Comparison of ENCODE assay signal across 1 cellular context in the genomic region with DNA sequence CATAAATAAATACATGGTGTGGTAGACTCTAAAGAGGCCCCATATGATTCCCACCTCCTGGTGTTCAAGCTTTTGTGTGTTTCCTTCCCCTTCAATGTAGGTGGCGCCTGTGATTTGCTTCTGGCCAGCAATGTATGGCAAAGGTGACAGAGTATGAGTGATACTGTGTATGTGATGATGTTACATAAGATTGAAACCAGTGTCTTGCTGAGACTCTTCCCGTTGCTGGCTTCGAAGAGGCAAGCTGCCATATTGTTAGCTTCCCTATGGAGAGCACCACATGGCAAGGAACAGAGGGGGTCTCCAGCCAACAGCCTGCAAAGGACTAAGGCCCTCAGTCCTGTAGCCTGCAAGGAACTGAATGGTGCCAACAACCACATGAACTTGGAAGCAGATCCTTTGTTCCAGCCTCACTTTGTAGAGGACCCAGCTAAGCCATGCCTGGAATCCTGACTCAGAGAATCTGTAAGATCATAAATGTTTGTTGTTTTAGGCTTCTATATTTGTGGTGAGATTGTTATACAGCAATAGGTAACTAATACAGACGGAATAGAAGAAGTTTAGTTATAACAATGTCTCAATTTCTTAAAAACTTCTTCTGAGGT.
A peak's percentile ranks its signal among the peaks of the same experiment; 100 is the strongest.
TF ChIP-seq lines count a peak whose summit lies in the region.

No MANE protein-coding gene starts in this region.

TF ChIP-seq in GM23338, 12 proteins besides CTCF, POLR2A, EP300 and RAD21 (continued from another document):
- TF ChIP-seq, protein P1, sequence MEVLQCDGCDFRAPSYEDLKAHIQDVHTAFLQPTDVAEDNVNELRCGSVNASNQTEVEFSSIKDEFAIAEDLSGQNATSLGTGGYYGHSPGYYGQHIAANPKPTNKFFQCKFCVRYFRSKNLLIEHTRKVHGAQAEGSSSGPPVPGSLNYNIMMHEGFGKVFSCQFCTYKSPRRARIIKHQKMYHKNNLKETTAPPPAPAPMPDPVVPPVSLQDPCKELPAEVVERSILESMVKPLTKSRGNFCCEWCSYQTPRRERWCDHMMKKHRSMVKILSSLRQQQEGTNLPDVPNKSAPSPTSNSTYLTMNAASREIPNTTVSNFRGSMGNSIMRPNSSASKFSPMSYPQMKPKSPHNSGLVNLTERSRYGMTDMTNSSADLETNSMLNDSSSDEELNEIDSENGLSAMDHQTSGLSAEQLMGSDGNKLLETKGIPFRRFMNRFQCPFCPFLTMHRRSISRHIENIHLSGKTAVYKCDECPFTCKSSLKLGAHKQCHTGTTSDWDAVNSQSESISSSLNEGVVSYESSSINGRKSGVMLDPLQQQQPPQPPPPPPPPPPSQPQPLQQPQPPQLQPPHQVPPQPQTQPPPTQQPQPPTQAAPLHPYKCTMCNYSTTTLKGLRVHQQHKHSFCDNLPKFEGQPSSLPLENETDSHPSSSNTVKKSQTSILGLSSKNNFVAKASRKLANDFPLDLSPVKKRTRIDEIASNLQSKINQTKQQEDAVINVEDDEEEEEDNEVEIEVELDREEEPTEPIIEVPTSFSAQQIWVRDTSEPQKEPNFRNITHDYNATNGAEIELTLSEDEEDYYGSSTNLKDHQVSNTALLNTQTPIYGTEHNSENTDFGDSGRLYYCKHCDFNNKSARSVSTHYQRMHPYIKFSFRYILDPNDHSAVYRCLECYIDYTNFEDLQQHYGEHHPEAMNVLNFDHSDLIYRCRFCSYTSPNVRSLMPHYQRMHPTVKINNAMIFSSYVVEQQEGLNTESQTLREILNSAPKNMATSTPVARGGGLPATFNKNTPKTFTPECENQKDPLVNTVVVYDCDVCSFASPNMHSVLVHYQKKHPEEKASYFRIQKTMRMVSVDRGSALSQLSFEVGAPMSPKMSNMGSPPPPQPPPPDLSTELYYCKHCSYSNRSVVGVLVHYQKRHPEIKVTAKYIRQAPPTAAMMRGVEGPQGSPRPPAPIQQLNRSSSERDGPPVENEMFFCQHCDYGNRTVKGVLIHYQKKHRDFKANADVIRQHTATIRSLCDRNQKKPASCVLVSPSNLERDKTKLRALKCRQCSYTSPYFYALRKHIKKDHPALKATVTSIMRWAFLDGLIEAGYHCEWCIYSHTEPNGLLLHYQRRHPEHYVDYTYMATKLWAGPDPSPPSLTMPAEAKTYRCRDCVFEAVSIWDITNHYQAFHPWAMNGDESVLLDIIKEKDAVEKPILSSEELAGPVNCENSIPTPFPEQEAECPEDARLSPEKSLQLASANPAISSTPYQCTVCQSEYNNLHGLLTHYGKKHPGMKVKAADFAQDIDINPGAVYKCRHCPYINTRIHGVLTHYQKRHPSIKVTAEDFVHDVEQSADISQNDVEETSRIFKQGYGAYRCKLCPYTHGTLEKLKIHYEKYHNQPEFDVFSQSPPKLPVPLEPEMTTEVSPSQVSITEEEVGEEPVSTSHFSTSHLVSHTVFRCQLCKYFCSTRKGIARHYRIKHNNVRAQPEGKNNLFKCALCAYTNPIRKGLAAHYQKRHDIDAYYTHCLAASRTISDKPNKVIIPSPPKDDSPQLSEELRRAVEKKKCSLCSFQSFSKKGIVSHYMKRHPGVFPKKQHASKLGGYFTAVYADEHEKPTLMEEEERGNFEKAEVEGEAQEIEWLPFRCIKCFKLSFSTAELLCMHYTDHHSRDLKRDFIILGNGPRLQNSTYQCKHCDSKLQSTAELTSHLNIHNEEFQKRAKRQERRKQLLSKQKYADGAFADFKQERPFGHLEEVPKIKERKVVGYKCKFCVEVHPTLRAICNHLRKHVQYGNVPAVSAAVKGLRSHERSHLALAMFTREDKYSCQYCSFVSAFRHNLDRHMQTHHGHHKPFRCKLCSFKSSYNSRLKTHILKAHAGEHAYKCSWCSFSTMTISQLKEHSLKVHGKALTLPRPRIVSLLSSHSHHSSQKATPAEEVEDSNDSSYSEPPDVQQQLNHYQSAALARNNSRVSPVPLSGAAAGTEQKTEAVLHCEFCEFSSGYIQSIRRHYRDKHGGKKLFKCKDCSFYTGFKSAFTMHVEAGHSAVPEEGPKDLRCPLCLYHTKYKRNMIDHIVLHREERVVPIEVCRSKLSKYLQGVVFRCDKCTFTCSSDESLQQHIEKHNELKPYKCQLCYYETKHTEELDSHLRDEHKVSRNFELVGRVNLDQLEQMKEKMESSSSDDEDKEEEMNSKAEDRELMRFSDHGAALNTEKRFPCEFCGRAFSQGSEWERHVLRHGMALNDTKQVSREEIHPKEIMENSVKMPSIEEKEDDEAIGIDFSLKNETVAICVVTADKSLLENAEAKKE (CRISPR knock-in tag; IDR thresholded peaks at IDR 0.05), result 0 out of 2 replicates have a peak, but pooled peaks have one; percentile 8
